1 cellular context compared by ENCODE assay signal in genomic region chr6:41318648-41319565, GRCh38.
A peak's percentile ranks its signal among the peaks of the same experiment; 100 is the strongest.
TF ChIP-seq lines count a peak whose summit lies in the region.

No MANE protein-coding gene starts in this region.

TF ChIP-seq in HEK293, 187 proteins besides CTCF, POLR2A, EP300 and RAD21 (continued from another document and continues in another):
- TF ChIP-seq SETDB1 (IDR thresholded peaks at IDR 0.05; ENCODE audit: insufficient read length, low read length) (no peak), ZNF777 (tag by site-specific recombination; IDR thresholded peaks at IDR 0.05; ENCODE audit: borderline replicate concordance) (no peak; the same call in 1 of the 2 replicates), ZXDB (tag by site-specific recombination; IDR thresholded peaks at IDR 0.05) (peak; percentile 60), ATF2 (tag by site-specific recombination; IDR thresholded peaks at IDR 0.05; ENCODE audit: low read depth) (no peak), ZSCAN30 (tag by site-specific recombination; IDR thresholded peaks at IDR 0.05) (no peak), ZNF560 (tag by site-specific recombination; IDR thresholded peaks at IDR 0.05; ENCODE audit: borderline replicate concordance) (no peak), SALL2 (tag by site-specific recombination; IDR thresholded peaks at IDR 0.05; ENCODE audit: borderline replicate concordance) (no peak), ZNF530 (tag by site-specific recombination; IDR thresholded peaks at IDR 0.05; ENCODE audit: low read depth) (no peak), PRDM4 (tag by site-specific recombination; IDR thresholded peaks at IDR 0.05) (no peak), KLF1 (tag by site-specific recombination; IDR thresholded peaks at IDR 0.05) (no peak), ZNF311 (tag by site-specific recombination; IDR thresholded peaks at IDR 0.05; ENCODE audit: borderline replicate concordance) (no peak), ZBTB48 (tag by site-specific recombination; IDR thresholded peaks at IDR 0.05) (peak; percentile 85), ZNF670 (tag by site-specific recombination; IDR thresholded peaks at IDR 0.05; ENCODE audit: low read depth) (no peak), ZNF830 (tag by site-specific recombination; IDR thresholded peaks at IDR 0.05; ENCODE audit: low read depth) (no peak), ZNF677 (tag by site-specific recombination; IDR thresholded peaks at IDR 0.05) (no peak), ZNF529 (tag by site-specific recombination; IDR thresholded peaks at IDR 0.05; ENCODE audit: insufficient replicate concordance) (no peak), TCF7L2 (IDR thresholded peaks at IDR 0.05; ENCODE audit: borderline replicate concordance, low read depth, low read length) (no peak), ZNF350 (tag by site-specific recombination; IDR thresholded peaks at IDR 0.05) (no peak), SP2 (tag by site-specific recombination; IDR thresholded peaks at IDR 0.05) (no peak), GLI4 (tag by site-specific recombination; IDR thresholded peaks at IDR 0.05) (no peak), ZNF600 (tag by site-specific recombination; IDR thresholded peaks at IDR 0.05) (peak; percentile 65), TSHZ1 (tag by site-specific recombination; IDR thresholded peaks at IDR 0.05; ENCODE audit: borderline replicate concordance) (peak; percentile 42; the same call in 1 of the 2 replicates), ZNF473 (tag by site-specific recombination; IDR thresholded peaks at IDR 0.05) (no peak), ZNF521 (tag by site-specific recombination; IDR thresholded peaks at IDR 0.05) (no peak), ZNF23 (tag by site-specific recombination; IDR thresholded peaks at IDR 0.05; ENCODE audit: borderline replicate concordance) (no peak), ZNF704 (tag by site-specific recombination; IDR thresholded peaks at IDR 0.05) (no peak), MZF1 (tag by site-specific recombination; IDR thresholded peaks at IDR 0.05; ENCODE audit: borderline replicate concordance) (no peak), ZNF184 (tag by site-specific recombination; IDR thresholded peaks at IDR 0.05) (no peak), ZNF660 (tag by site-specific recombination; IDR thresholded peaks at IDR 0.05) (no peak; the same call in 1 of the 2 replicates), HIC1 (tag by site-specific recombination; IDR thresholded peaks at IDR 0.05) (no peak), ZNF214 (tag by site-specific recombination; IDR thresholded peaks at IDR 0.05; ENCODE audit: borderline replicate concordance) (no peak), ZNF514 (tag by site-specific recombination; IDR thresholded peaks at IDR 0.05) (no peak), GLIS1 (tag by site-specific recombination; IDR thresholded peaks at IDR 0.05) (peak; percentile 76), ZNF544 (tag by site-specific recombination; IDR thresholded peaks at IDR 0.05) (no peak), ZNF140 (tag by site-specific recombination; IDR thresholded peaks at IDR 0.05) (no peak), ZBTB49 (tag by site-specific recombination; IDR thresholded peaks at IDR 0.05; ENCODE audit: low read depth) (no peak), ZNF114 (tag by site-specific recombination; IDR thresholded peaks at IDR 0.05) (no peak)
- TF ChIP-seq, protein P1, sequence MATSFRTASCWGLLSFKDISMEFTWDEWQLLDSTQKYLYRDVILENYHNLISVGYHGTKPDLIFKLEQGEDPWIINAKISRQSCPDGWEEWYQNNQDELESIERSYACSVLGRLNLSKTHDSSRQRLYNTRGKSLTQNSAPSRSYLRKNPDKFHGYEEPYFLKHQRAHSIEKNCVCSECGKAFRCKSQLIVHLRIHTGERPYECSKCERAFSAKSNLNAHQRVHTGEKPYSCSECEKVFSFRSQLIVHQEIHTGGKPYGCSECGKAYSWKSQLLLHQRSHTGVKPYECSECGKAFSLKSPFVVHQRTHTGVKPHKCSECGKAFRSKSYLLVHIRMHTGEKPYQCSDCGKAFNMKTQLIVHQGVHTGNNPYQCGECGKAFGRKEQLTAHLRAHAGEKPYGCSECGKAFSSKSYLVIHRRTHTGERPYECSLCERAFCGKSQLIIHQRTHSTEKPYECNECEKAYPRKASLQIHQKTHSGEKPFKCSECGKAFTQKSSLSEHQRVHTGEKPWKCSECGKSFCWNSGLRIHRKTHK (tag by site-specific recombination; IDR thresholded peaks at IDR 0.05), result no peak
- TF ChIP-seq, protein P2, sequence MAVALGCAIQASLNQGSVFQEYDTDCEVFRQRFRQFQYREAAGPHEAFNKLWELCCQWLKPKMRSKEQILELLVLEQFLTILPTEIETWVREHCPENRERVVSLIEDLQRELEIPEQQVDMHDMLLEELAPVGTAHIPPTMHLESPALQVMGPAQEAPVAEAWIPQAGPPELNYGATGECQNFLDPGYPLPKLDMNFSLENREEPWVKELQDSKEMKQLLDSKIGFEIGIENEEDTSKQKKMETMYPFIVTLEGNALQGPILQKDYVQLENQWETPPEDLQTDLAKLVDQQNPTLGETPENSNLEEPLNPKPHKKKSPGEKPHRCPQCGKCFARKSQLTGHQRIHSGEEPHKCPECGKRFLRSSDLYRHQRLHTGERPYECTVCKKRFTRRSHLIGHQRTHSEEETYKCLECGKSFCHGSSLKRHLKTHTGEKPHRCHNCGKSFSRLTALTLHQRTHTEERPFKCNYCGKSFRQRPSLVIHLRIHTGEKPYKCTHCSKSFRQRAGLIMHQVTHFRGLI (tag by site-specific recombination; IDR thresholded peaks at IDR 0.05), result 0 out of 2 replicates have a peak, but pooled peaks have one; percentile 25
- TF ChIP-seq, protein P3, sequence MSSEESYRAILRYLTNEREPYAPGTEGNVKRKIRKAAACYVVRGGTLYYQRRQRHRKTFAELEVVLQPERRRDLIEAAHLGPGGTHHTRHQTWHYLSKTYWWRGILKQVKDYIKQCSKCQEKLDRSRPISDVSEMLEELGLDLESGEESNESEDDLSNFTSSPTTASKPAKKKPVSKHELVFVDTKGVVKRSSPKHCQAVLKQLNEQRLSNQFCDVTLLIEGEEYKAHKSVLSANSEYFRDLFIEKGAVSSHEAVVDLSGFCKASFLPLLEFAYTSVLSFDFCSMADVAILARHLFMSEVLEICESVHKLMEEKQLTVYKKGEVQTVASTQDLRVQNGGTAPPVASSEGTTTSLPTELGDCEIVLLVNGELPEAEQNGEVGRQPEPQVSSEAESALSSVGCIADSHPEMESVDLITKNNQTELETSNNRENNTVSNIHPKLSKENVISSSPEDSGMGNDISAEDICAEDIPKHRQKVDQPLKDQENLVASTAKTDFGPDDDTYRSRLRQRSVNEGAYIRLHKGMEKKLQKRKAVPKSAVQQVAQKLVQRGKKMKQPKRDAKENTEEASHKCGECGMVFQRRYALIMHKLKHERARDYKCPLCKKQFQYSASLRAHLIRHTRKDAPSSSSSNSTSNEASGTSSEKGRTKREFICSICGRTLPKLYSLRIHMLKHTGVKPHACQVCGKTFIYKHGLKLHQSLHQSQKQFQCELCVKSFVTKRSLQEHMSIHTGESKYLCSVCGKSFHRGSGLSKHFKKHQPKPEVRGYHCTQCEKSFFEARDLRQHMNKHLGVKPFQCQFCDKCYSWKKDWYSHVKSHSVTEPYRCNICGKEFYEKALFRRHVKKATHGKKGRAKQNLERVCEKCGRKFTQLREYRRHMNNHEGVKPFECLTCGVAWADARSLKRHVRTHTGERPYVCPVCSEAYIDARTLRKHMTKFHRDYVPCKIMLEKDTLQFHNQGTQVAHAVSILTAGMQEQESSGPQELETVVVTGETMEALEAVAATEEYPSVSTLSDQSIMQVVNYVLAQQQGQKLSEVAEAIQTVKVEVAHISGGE (tag by site-specific recombination; conservative IDR thresholded peaks at IDR 0.05; ENCODE audit: low read depth), result peak; percentile 68
